In genomic region chr13:114015608-114016295, GRCh38 we compare ENCODE assay signal across 12 cellular contexts. TPM values are rescaled to one million over a fixed set of nuclear protein-coding genes. Genes with fewer than 3 reads are reported as not detected.
A peak's percentile ranks its signal among the peaks of the same experiment; 100 is the strongest.
DNase-seq lines count a peak whose midpoint lies in the region; ATAC-seq and TF ChIP-seq lines count a peak whose summit lies in the region.
"Had no signal": no experiment of that assay in that cellular context is flagged by ENCODE, and none has a peak within 500 bp of the region (broad histone marks: within the 10 kb centered on the region; RNA-seq: fewer than 3 reads in every experiment).

No MANE protein-coding gene starts in this region.

- no peak overlapping the region for H3K4me3 Mint-ChIP-seq in activated CD8-positive, alpha-beta T cell treated with anti-CD3 and anti-CD28 coated beads for 36 hours
- H3K4me3 Mint-ChIP-seq in activated CD8-positive, alpha-beta T cell treated with anti-CD3 and anti-CD28 coated beads, Interleukin-2, amount 10 ng/mL, durations not matched to agents 7 days and 5 days, result no peak overlapping the region

- H3K27ac ChIP-seq in thyroid gland, result peak overlapping the region; percentile 75 to 78 (median 76)
- no peak overlapping the region for H3K27ac ChIP-seq in hepatocyte
- H3K27ac ChIP-seq: thoracic aorta had no signal

- peak; percentile 46 for DNase-seq in activated CD8-positive, alpha-beta T cell treated with anti-CD3 and anti-CD28 coated beads for 36 hours
- no peak for DNase-seq in activated CD8-positive, alpha-beta T cell treated with anti-CD3 and anti-CD28 coated beads, Interleukin-2, amount 10 ng/mL, durations not matched to agents 7 days and 5 days
- DNase-seq in cardiac fibroblast (ENCODE audit: low read depth in 2 of 2) (peak; percentile 38 to 94), mucosa of descending colon (peak; percentile 34 to 69 (median 61)), thyroid gland (peak; percentile 91 to 93), hepatocyte (ENCODE audit: low spot score) (no peak), NCI-H82 (lab: John Stamatoyannopoulos, UW) (no peak), NCI-H2029 (lab: John Stamatoyannopoulos, UW) (no peak)
- DNase-seq: activated CD4-positive, alpha-beta T cell treated with anti-CD3 and anti-CD28 coated beads, Interleukin-2, amount 50 U/mL, for 1 hour had no signal

- no peaks in the 10 kb centered on the region for H4K20me1 ChIP-seq in hepatocyte (ENCODE audit: insufficient read depth, poor library complexity, severe bottlenecking)

- H3K27ac Mint-ChIP-seq in activated CD8-positive, alpha-beta T cell treated with anti-CD3 and anti-CD28 coated beads for 36 hours, result peak overlapping the region; percentile 72
- H3K27ac Mint-ChIP-seq in activated CD8-positive, alpha-beta T cell treated with anti-CD3 and anti-CD28 coated beads, Interleukin-2, amount 10 ng/mL, durations not matched to agents 7 days and 5 days, result no peak overlapping the region

- CTCF ChIA-PET in activated CD8-positive, alpha-beta T cell treated with anti-CD3 and anti-CD28 coated beads for 36 hours (lab: Charles Lee), result interaction anchor here (1.4 kb wide), 1 partner anchor 42 kb away, joined by 4 read pairs; no protein-coding TSS in a partner anchor
- CTCF ChIA-PET in activated CD8-positive, alpha-beta T cell treated with anti-CD3 and anti-CD28 coated beads, Interleukin-2, amount 10 ng/mL, durations not matched to agents 7 days and 5 days (lab: Charles Lee), result no interaction called here

- peaks cover 12% of the 10 kb centered on the region for H3K4me1 Mint-ChIP-seq in activated CD8-positive, alpha-beta T cell treated with anti-CD3 and anti-CD28 coated beads for 36 hours (ENCODE audit: low read depth)
- H3K4me1 Mint-ChIP-seq in activated CD8-positive, alpha-beta T cell treated with anti-CD3 and anti-CD28 coated beads, Interleukin-2, amount 10 ng/mL, durations not matched to agents 7 days and 5 days (ENCODE audit: low read depth), result peaks cover 8% of the 10 kb centered on the region

- H3K9me2 ChIP-seq in hepatocyte (replicated peaks; ENCODE audit: insufficient read depth), result no peaks in the 10 kb centered on the region

- no peak overlapping the region for H3K4me2 ChIP-seq in hepatocyte

- POLR2A ChIA-PET in activated CD8-positive, alpha-beta T cell treated with anti-CD3 and anti-CD28 coated beads for 36 hours (lab: Charles Lee), result no interaction called here
- POLR2A ChIA-PET in activated CD8-positive, alpha-beta T cell treated with anti-CD3 and anti-CD28 coated beads, Interleukin-2, amount 10 ng/mL, durations not matched to agents 7 days and 5 days (lab: Charles Lee), result no interaction called here

- H3K36me3 ChIP-seq in mucosa of descending colon (ENCODE audit: low read depth), result no peaks in the 10 kb centered on the region
- peaks cover 0 to 11% of the 10 kb centered on the region in 2 donors for H3K36me3 ChIP-seq in thyroid gland
- no peaks in the 10 kb centered on the region for H3K36me3 ChIP-seq in hepatocyte (replicated peaks; ENCODE audit: insufficient read depth, low read depth)

- H3K4me3 ChIP-seq in cardiac fibroblast (replicated peaks in 1 of 2; ENCODE audit: low read depth in 2 of 2, low read length in 2 of 2), result no peak overlapping the region
- H3K4me3 ChIP-seq in mucosa of descending colon, result no peak overlapping the region
- H3K4me3 ChIP-seq in thyroid gland (replicated peaks in 1 of 3), result no peak overlapping the region
- H3K4me3 ChIP-seq in hepatocyte, result no peak overlapping the region
- H3K4me3 ChIP-seq: thoracic aorta had no signal

- H3K4me1 ChIP-seq in mucosa of descending colon (ENCODE audit: low read depth) (no peaks in the 10 kb centered on the region), thyroid gland (peaks cover 4 to 15% of the 10 kb centered on the region in 2 donors), hepatocyte (ENCODE audit: insufficient read depth) (no peaks in the 10 kb centered on the region)

- intact Hi-C loops in activated CD8-positive, alpha-beta T cell treated with anti-CD3 and anti-CD28 coated beads for 36 hours (cut with micrococcal nuclease), result no loop called here
- intact Hi-C loops in mucosa of descending colon (cut with DNase I, micrococcal nuclease), result no loop called here
- intact Hi-C loops in thyroid gland (cut with DNase I), result no loop called here

- no peaks in the 10 kb centered on the region for H3K9me3 ChIP-seq in mucosa of descending colon
- H3K9me3 ChIP-seq in thyroid gland, result no peaks in the 10 kb centered on the region
- H3K9me3 ChIP-seq in hepatocyte (ENCODE audit: low read depth), result no peaks in the 10 kb centered on the region
- H3K9me3 ChIP-seq: thoracic aorta had no signal

- no peaks in the 10 kb centered on the region for H3K27me3 ChIP-seq in thyroid gland
- no peaks in the 10 kb centered on the region for H3K27me3 ChIP-seq in hepatocyte

- peaks cover 26% of the 10 kb centered on the region for H3K36me3 Mint-ChIP-seq in activated CD8-positive, alpha-beta T cell treated with anti-CD3 and anti-CD28 coated beads for 36 hours (ENCODE audit: low read depth)
- H3K36me3 Mint-ChIP-seq in activated CD8-positive, alpha-beta T cell treated with anti-CD3 and anti-CD28 coated beads, Interleukin-2, amount 10 ng/mL, durations not matched to agents 7 days and 5 days (ENCODE audit: low read depth), result peaks cover 21% of the 10 kb centered on the region

- no peaks in the 10 kb centered on the region for H3K27me3 Mint-ChIP-seq in activated CD8-positive, alpha-beta T cell treated with anti-CD3 and anti-CD28 coated beads for 36 hours
- H3K27me3 Mint-ChIP-seq in activated CD8-positive, alpha-beta T cell treated with anti-CD3 and anti-CD28 coated beads, Interleukin-2, amount 10 ng/mL, durations not matched to agents 7 days and 5 days (ENCODE audit: low read depth), result no peaks in the 10 kb centered on the region

- no peaks in the 10 kb centered on the region for H3K9me3 Mint-ChIP-seq in activated CD8-positive, alpha-beta T cell treated with anti-CD3 and anti-CD28 coated beads for 36 hours
- H3K9me3 Mint-ChIP-seq in activated CD8-positive, alpha-beta T cell treated with anti-CD3 and anti-CD28 coated beads, Interleukin-2, amount 10 ng/mL, durations not matched to agents 7 days and 5 days (ENCODE audit: insufficient read depth), result no peaks in the 10 kb centered on the region

- ATAC-seq in activated CD8-positive, alpha-beta T cell treated with anti-CD3 and anti-CD28 coated beads for 36 hours, result peak; percentile 52
- ATAC-seq in activated CD8-positive, alpha-beta T cell treated with anti-CD3 and anti-CD28 coated beads, Interleukin-2, amount 10 ng/mL, durations not matched to agents 7 days and 5 days, result no peak
- ATAC-seq in mucosa of descending colon, result peak; percentile 88
- ATAC-seq: Panc1 had no signal

- TF ChIP-seq CTCF in activated CD8-positive, alpha-beta T cell treated with anti-CD3 and anti-CD28 coated beads for 36 hours (IDR thresholded peaks at IDR 0.05), result no peak
- TF ChIP-seq CTCF in cardiac fibroblast (IDR thresholded peaks at IDR 0.05; ENCODE audit: low read depth, low read length) (no peak), mucosa of descending colon (IDR thresholded peaks at IDR 0.05) (no peak), thyroid gland (IDR thresholded peaks at IDR 0.05) (peak in 1 of 6 experiments; percentile 3), hepatocyte (IDR thresholded peaks at IDR 0.05; ENCODE audit: poor library complexity) (no peak)

- peak in 1 of 2 donors; percentile 49 for TF ChIP-seq POLR2A in thyroid gland (IDR thresholded peaks at IDR 0.05)

- H3K79me2 ChIP-seq in hepatocyte, result no peaks in the 10 kb centered on the region

- 58 to 59% methylated on average over 12 to 19 of the region's 19 CpGs for WGBS in thyroid gland, 2 donors
- 94% methylated on average over 19 of the region's 19 CpGs for WGBS in hepatocyte (ENCODE audit: low lambda C conversion rate, missing lambda C conversion rate)

- H2AFZ ChIP-seq in hepatocyte, result no peak overlapping the region

RNA-seq across cellular contexts. Expression of gene C13orf46, which starts 41.9 kb away (rescaled TPM):
- 1 to 10 TPM; 1.6 to 1.9 TPM for total RNA-seq in activated CD8-positive, alpha-beta T cell treated with anti-CD3 and anti-CD28 coated beads for 36 hours
- 1 to 10 TPM; 2.2 to 3.1 TPM for total RNA-seq in activated CD8-positive, alpha-beta T cell treated with anti-CD3 and anti-CD28 coated beads, Interleukin-2, amount 10 ng/mL, durations not matched to agents 7 days and 5 days
- 1 to 10 TPM; 1.3 to 1.8 (median 1.6) TPM for total RNA-seq in mucosa of descending colon
- total RNA-seq in thyroid gland, result 1 to 10 TPM in 3 of 4 donors, under 1 TPM in 1; 0.67 to 9.4 (median 4.3) TPM
- 0.20 TPM in 1 of 2 replicates, not detected in the other for total RNA-seq in hepatocyte
- polyA plus RNA-seq in hepatocyte, result 0.23 and 0.92 TPM in 2 replicates
- total RNA-seq: G401 had no signal

Comparison
In these comparisons a context has a peak if more than half of its experiments do, and no peak if none do; other contexts are left out.
1. DNase-seq: peak in activated CD8-positive, alpha-beta T cell treated with anti-CD3 and anti-CD28 coated beads for 36 hours (single experiment), cardiac fibroblast (2 of 2), mucosa of descending colon (3 of 3) and thyroid gland (2 of 2); none in activated CD8-positive, alpha-beta T cell treated with anti-CD3 and anti-CD28 coated beads, Interleukin-2, amount 10 ng/mL, durations not matched to agents 7 days and 5 days (single experiment), hepatocyte (single experiment), NCI-H82 (single experiment) and NCI-H2029 (single experiment).